In the genomic region with DNA sequence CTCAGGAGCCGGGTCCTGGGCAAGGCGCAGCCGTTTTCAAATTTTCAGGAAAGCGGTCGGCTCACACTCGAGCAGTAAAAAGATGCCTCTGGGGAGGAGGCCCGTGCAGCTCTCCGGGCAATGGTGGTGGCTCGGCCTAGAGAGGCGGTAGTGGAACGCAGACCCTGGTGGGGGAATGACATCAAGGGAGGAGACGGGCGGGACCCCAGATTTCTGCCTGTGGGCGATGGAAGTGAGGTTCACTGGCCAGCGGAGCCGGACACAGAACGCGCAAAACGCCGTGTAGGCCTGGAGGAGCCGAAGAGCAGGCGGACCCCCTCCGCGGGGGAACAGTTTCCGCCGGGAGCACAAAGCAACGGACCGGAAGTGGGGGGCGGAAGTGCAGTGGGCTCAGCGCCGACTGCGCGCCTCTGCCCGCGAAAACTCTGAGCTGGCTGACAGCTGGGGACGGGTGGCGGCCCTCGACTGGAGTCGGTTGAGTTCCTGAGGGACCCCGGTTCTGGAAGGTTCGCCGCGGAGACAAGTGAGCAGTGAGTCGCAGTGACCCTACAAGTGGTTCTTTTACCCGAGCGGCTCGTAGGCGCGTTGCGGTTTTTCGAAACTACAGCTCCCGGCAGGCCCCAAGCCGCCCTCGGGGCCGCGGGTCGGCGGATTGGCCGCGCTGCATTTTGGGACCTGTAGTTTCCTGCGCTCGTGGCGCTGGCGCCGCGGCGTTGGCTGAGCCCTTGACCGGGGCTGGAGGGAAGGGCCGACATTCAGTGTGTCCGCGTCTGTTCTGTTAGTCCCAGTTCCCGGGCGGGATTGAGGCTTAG, we compare ENCODE assay signal across 1 cellular context.
TF ChIP-seq lines count a peak whose summit lies in the region.

A gene with protein sequence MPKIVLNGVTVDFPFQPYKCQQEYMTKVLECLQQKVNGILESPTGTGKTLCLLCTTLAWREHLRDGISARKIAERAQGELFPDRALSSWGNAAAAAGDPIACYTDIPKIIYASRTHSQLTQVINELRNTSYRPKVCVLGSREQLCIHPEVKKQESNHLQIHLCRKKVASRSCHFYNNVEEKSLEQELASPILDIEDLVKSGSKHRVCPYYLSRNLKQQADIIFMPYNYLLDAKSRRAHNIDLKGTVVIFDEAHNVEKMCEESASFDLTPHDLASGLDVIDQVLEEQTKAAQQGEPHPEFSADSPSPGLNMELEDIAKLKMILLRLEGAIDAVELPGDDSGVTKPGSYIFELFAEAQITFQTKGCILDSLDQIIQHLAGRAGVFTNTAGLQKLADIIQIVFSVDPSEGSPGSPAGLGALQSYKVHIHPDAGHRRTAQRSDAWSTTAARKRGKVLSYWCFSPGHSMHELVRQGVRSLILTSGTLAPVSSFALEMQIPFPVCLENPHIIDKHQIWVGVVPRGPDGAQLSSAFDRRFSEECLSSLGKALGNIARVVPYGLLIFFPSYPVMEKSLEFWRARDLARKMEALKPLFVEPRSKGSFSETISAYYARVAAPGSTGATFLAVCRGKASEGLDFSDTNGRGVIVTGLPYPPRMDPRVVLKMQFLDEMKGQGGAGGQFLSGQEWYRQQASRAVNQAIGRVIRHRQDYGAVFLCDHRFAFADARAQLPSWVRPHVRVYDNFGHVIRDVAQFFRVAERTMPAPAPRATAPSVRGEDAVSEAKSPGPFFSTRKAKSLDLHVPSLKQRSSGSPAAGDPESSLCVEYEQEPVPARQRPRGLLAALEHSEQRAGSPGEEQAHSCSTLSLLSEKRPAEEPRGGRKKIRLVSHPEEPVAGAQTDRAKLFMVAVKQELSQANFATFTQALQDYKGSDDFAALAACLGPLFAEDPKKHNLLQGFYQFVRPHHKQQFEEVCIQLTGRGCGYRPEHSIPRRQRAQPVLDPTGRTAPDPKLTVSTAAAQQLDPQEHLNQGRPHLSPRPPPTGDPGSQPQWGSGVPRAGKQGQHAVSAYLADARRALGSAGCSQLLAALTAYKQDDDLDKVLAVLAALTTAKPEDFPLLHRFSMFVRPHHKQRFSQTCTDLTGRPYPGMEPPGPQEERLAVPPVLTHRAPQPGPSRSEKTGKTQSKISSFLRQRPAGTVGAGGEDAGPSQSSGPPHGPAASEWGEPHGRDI (N-terminal part only) (plus strand): TSS at position 376 of the 812 bp plus-strand sequence. CDS start 1,091 bp downstream, outside the sequence.

TF ChIP-seq in SK-N-SH, 30 proteins besides CTCF, POLR2A, EP300 and RAD21 (continued from another document):
- no peak for TF ChIP-seq FOXM1 (IDR thresholded peaks at IDR 0.05; ENCODE audit: low read depth)
- peak; percentile 99 for TF ChIP-seq GABPA (IDR thresholded peaks at IDR 0.05; ENCODE audit: low read depth)
- TF ChIP-seq NFIC (IDR thresholded peaks at IDR 0.05; ENCODE audit: borderline replicate concordance) = no peak
- 0 out of 2 replicates have a peak, but pooled peaks have one; percentile 46 for TF ChIP-seq YY1 (IDR thresholded peaks at IDR 0.05; ENCODE audit: low read depth)
- peak; percentile 31; the same call in 1 of the 2 replicates for TF ChIP-seq MEF2A (IDR thresholded peaks at IDR 0.05; ENCODE audit: borderline replicate concordance, low read depth)
- TF ChIP-seq RCOR1 (IDR thresholded peaks at IDR 0.05; ENCODE audit: low read length) = no peak; the same call in 1 of the 2 replicates
- TF ChIP-seq POLR2AphosphoS5 (IDR thresholded peaks at IDR 0.05; ENCODE audit: low read depth, low read length) = peak; percentile 57; the same call in 1 of the 2 replicates
- TF ChIP-seq SMC3 (IDR thresholded peaks at IDR 0.05; ENCODE audit: low read depth, low read length) = no peak
- no peak for TF ChIP-seq NRF1 (IDR thresholded peaks at IDR 0.05; ENCODE audit: low read depth, low read length)
- peak; percentile 90 for TF ChIP-seq TAF1 (IDR thresholded peaks at IDR 0.05; ENCODE audit: borderline replicate concordance, low read depth, low read length)
